14 cellular contexts compared by ENCODE assay signal in the genomic region with DNA sequence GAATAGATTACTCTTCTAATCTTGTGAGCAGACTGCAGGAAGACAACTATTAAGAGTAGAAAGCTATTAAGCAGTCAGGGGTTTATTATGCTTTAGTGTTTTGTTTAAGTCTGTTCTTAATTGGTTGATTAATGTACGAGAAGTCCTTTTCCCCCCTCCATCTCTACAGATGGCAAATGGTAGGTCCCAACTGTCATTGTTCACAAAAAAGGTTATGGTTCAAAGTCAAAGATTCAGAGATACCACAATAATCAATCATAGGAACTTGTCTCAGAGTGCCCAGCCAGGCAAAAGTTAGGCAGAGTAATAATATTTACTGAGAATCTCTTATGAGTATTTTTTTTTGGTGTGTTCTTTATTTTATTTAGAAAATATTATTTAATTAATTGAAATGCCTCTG.
"Had no signal": no experiment of that assay in that cellular context is flagged by ENCODE, and none has a peak within 500 bp of the region (broad histone marks: within the 10 kb centered on the region; RNA-seq: fewer than 3 reads in every experiment).

No MANE protein-coding gene starts in this region.

- H3K27ac ChIP-seq: lower lobe of right lung, ovary had no signal

- ATAC-seq: effector memory CD8-positive, alpha-beta T cell; lower lobe of right lung had no signal

- H3K27ac Mint-ChIP-seq: activated CD4-positive, alpha-beta T cell treated with anti-CD3 and anti-CD28 coated beads, Interleukin-2, amount 10 ng/mL, durations not matched to agents 24 days and 14 days; activated T-helper 1 cell treated with anti-CD3 and anti-CD28 coated beads, Interleukin-12 subunit alpha, Interleukin-12 subunit beta, Interleukin-2, Interleukin-4 antibody, amounts not matched to agents 30 ng/mL and 10 ng/mL and 1 ng/mL, durations not matched to agents 14 hours and 24 hours and 36 hours; effector memory CD8-positive, alpha-beta T cell had no signal

- H3K4me3 ChIP-seq: lower lobe of right lung, ovary had no signal

- H3K9me3 Mint-ChIP-seq: activated CD4-positive, alpha-beta T cell treated with anti-CD3 and anti-CD28 coated beads, Interleukin-2, amount 10 ng/mL, durations not matched to agents 24 days and 14 days; activated T-helper 1 cell treated with anti-CD3 and anti-CD28 coated beads, Interleukin-12 subunit alpha, Interleukin-12 subunit beta, Interleukin-2, Interleukin-4 antibody, amounts not matched to agents 30 ng/mL and 10 ng/mL and 1 ng/mL, durations not matched to agents 14 hours and 24 hours and 36 hours; effector memory CD8-positive, alpha-beta T cell had no signal

- DNase-seq: activated CD4-positive, alpha-beta T cell treated with anti-CD3 and anti-CD28 coated beads, Interleukin-2, amount 10 ng/mL, durations not matched to agents 24 days and 14 days; activated CD4-positive, CD25-positive, alpha-beta regulatory T cell; activated CD8-positive, alpha-beta memory T cell treated with anti-CD3 and anti-CD28 coated beads for 24 hours; activated naive CD4-positive, alpha-beta T cell; aorta; dermis blood vessel endothelial cell; effector memory CD8-positive, alpha-beta T cell; foreskin melanocyte; lower lobe of right lung; midbrain; ovary; stimulated activated CD4-positive, alpha-beta T cell treated with anti-CD3 and anti-CD28 coated beads, Interleukin-12 subunit alpha, Interleukin-12 subunit beta, amount 100 ng/mL, for 4 hours; stimulated activated CD4-positive, alpha-beta T cell treated with anti-CD3 and anti-CD28 coated beads, Interleukin-2, amount 100 ng/mL, for 24 hours had no signal

- H3K36me3 ChIP-seq: lower lobe of right lung, ovary had no signal

- H3K4me1 Mint-ChIP-seq: activated CD4-positive, alpha-beta T cell treated with anti-CD3 and anti-CD28 coated beads, Interleukin-2, amount 10 ng/mL, durations not matched to agents 24 days and 14 days had no signal

- H3K27me3 ChIP-seq: ovary had no signal

- H3K27me3 Mint-ChIP-seq: effector memory CD8-positive, alpha-beta T cell had no signal

- H3K9me3 ChIP-seq: lower lobe of right lung, ovary had no signal

- H3K4me3 Mint-ChIP-seq: activated CD4-positive, alpha-beta T cell treated with anti-CD3 and anti-CD28 coated beads, Interleukin-2, amount 10 ng/mL, durations not matched to agents 24 days and 14 days; activated T-helper 1 cell treated with anti-CD3 and anti-CD28 coated beads, Interleukin-12 subunit alpha, Interleukin-12 subunit beta, Interleukin-2, Interleukin-4 antibody, amounts not matched to agents 30 ng/mL and 10 ng/mL and 1 ng/mL, durations not matched to agents 14 hours and 24 hours and 36 hours; effector memory CD8-positive, alpha-beta T cell had no signal
